Comparison of ENCODE assay signal across 2 cellular contexts in genomic region chr7:98107313-98107691, GRCh38.
A peak's percentile ranks its signal among the peaks of the same experiment; 100 is the strongest.
TF ChIP-seq lines count a peak whose summit lies in the region.

No MANE protein-coding gene starts in this region.

TF ChIP-seq in HCT116, 20 proteins besides CTCF, POLR2A, EP300 and RAD21:
- TF ChIP-seq ZFX (IDR thresholded peaks at IDR 0.05), result peak; percentile 31; the same call in 1 of the 2 replicates
- TF ChIP-seq JUND (IDR thresholded peaks at IDR 0.05), result no peak

TF ChIP-seq in endothelial cell of umbilical vein, 7 proteins besides CTCF, POLR2A, EP300 and RAD21:
- TF ChIP-seq POLR2AphosphoS5 (IDR thresholded peaks at IDR 0.05; ENCODE audit: insufficient read depth, low read depth, low read length), result no peak
- no peak for TF ChIP-seq MAX (IDR thresholded peaks at IDR 0.05; ENCODE audit: insufficient read depth, insufficient read length)
